In the genomic region with DNA sequence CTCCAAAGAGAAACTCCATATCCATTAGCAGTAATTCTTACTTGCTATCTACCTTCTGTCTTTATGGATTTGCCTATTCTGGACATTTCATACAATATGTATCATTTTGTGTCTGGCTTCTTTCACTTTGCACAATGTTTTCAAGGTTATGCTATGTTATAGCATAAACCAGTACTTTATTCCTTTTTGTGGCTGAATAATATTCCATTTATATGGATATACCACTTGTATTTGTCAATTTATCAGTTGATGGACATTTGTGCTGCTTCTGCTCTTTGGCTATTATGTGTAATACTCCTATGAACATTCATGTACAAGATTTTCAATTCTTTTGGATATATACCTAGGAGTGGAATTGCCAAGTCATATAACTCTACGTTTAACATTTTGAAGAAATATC, we compare ENCODE assay signal across 20 cellular contexts. TPM values are rescaled to one million over a fixed set of nuclear protein-coding genes. Genes with fewer than 3 reads are reported as not detected.
A peak's percentile ranks its signal among the peaks of the same experiment; 100 is the strongest.
DNase-seq lines count a peak whose midpoint lies in the region; ATAC-seq, FAIRE-seq and TF ChIP-seq lines count a peak whose summit lies in the region.
"Had no signal": no experiment of that assay in that cellular context is flagged by ENCODE, and none has a peak within 500 bp of the region (broad histone marks: within the 10 kb centered on the region; RNA-seq: fewer than 3 reads in every experiment).

No MANE protein-coding gene starts in this region.

- H3K14ac ChIP-seq in H1 (ENCODE audit: insufficient read length) = no peak overlapping the region

- DNase-seq in SK-N-SH = no peak
- no peak for DNase-seq in H1 (ENCODE audit: low read depth in 1 of 2, low spot score in 2 of 2)
- DNase-seq in ureter (ENCODE audit: low spot score) = no peak
- DNase-seq: AML-193; Caco-2; Calu3; CD4-positive, alpha-beta T cell; CD8-positive, alpha-beta T cell; DMS79 treated with DMSO at 0.1 percent for 48 hours; GF-D8 had no signal

- TF ChIP-seq RAD21 in SK-N-SH (IDR thresholded peaks at IDR 0.05; ENCODE audit: low read length) = no peak
- no peak for TF ChIP-seq RAD21 in H1 (IDR thresholded peaks at IDR 0.05 in 1 of 2, conservative IDR thresholded peaks at IDR 0.05 in 1 of 2; ENCODE audit: low read depth in 2 of 2, low read length in 2 of 2)

- H2BK120ac ChIP-seq in H1 (replicated peaks; ENCODE audit: low read depth, low read length) = no peak overlapping the region

- H3K27ac ChIP-seq in SK-N-SH (ENCODE audit: low read depth in 2 of 2, low read length in 1 of 2) = no peak overlapping the region
- no peak overlapping the region for H3K27ac ChIP-seq in HEK293 (ENCODE audit: extremely low read depth, low read depth, low read length)
- H3K27ac ChIP-seq in H1 (ENCODE audit: low read depth, low read length) = no peak overlapping the region
- H3K27ac ChIP-seq: 22Rv1; A549; BLaER1 treated with 17β-estradiol and CSF1 and Interleukin-3, amounts not matched to agents 10 nM and 100 nM; C4-2B had no signal

- H3K4me2 ChIP-seq in SK-N-SH = no peak overlapping the region
- H3K4me2 ChIP-seq in H1 (ENCODE audit: insufficient read depth in 1 of 2, low read depth in 2 of 2, low read length in 2 of 2) = no peak overlapping the region
- H3K4me2 ChIP-seq: A549; BLaER1 treated with 17β-estradiol and CSF1 and Interleukin-3, amounts not matched to agents 10 nM and 100 nM had no signal

- H3K4me1 ChIP-seq in SK-N-SH (ENCODE audit: control insufficient read depth in 1 of 2, insufficient read depth in 2 of 2, low read depth in 1 of 2, low read length in 1 of 2) (peaks cover 0 to 3% of the 10 kb centered on the region in 2 experiments; a peak in 1 of 4 replicates), HEK293 (ENCODE audit: control insufficient read depth, insufficient read depth, low read length) (peaks cover 4% of the 10 kb centered on the region; the same call in 1 of the 2 replicates), H1 (replicated peaks in 1 of 4; ENCODE audit: control insufficient read depth in 3 of 4, insufficient read depth in 4 of 4, low read length in 3 of 4) (no peaks in the 10 kb centered on the region)

- FAIRE-seq in H1 (lab: Jason Lieb, UNC) = no peak
- FAIRE-seq: A549, D721Med, G401.6, GM12891, GM19239 had no signal

- no peak overlapping the region for H2BK20ac ChIP-seq in H1 (ENCODE audit: low read length)

- peaks cover 5% of the 10 kb centered on the region; the same call in 1 of the 2 replicates for H3K9me3 ChIP-seq in SK-N-SH
- H3K9me3 ChIP-seq in HEK293 (ENCODE audit: control insufficient read depth, insufficient read depth, low read depth, low read length) = no peaks in the 10 kb centered on the region
- peaks cover 0 to 9% of the 10 kb centered on the region in 2 experiments; a peak in 1 of 4 replicates for H3K9me3 ChIP-seq in H1 (ENCODE audit: insufficient read depth in 2 of 2, low read depth in 1 of 2, low read length in 1 of 2)
- H3K9me3 ChIP-seq: A549, Caco-2 had no signal

- H3K23me2 ChIP-seq in H1 (ENCODE audit: low read depth, low read length) = no peaks in the 10 kb centered on the region

- H3K56ac ChIP-seq in H1 (replicated peaks; ENCODE audit: insufficient read length, low read depth, low read length) = no peak overlapping the region

- TF ChIP-seq CTCF in SK-N-SH (IDR thresholded peaks at IDR 0.05) (no peak), HEK293 (tag by site-specific recombination; IDR thresholded peaks at IDR 0.05) (no peak), H1 (IDR thresholded peaks at IDR 0.05; ENCODE audit: control extremely low read depth in 1 of 3, insufficient read depth in 1 of 3, low read depth in 1 of 3, low read length in 3 of 3) (no peak)

- H4K20me1 ChIP-seq in SK-N-SH (ENCODE audit: insufficient read depth) (no peaks in the 10 kb centered on the region), H1 (replicated peaks in 1 of 2; ENCODE audit: control insufficient read depth in 1 of 2, insufficient read depth in 2 of 2, low read length in 2 of 2) (no peaks in the 10 kb centered on the region)
- H4K20me1 ChIP-seq: BLaER1 treated with 17β-estradiol and CSF1 and Interleukin-3, amounts not matched to agents 10 nM and 100 nM had no signal

- no peak overlapping the region for H2AFZ ChIP-seq in SK-N-SH (ENCODE audit: low read depth)
- no peak overlapping the region for H2AFZ ChIP-seq in H1 (ENCODE audit: low read length)

- TF ChIP-seq POLR2A in H1 (IDR thresholded peaks at IDR 0.05; ENCODE audit: control extremely low read depth in 1 of 2, low read depth in 2 of 2, low read length in 2 of 2) = no peak

- H3K27me3 ChIP-seq in SK-N-SH (ENCODE audit: insufficient read depth) = no peaks in the 10 kb centered on the region
- H3K27me3 ChIP-seq in H1 (replicated peaks in 1 of 4; ENCODE audit: control insufficient read depth in 3 of 4, extremely low read depth in 1 of 4, insufficient read depth in 3 of 4, low read length in 3 of 4) = no peaks in the 10 kb centered on the region
- H3K27me3 ChIP-seq: BLaER1 treated with 17β-estradiol and CSF1 and Interleukin-3, amounts not matched to agents 10 nM and 100 nM had no signal

- no peak overlapping the region for H4K8ac ChIP-seq in H1 (ENCODE audit: extremely low read depth, insufficient read depth, low read length)

- H3F3A ChIP-seq in SK-N-SH (replicated peaks; ENCODE audit: insufficient read depth) = peaks cover 17% of the 10 kb centered on the region

- H3K9ac ChIP-seq in SK-N-SH = no peak overlapping the region
- no peak overlapping the region for H3K9ac ChIP-seq in H1 (replicated peaks in 1 of 4; ENCODE audit: extremely low read depth in 1 of 4, low read depth in 3 of 4, low read length in 3 of 4)
- H3K9ac ChIP-seq: BLaER1 treated with 17β-estradiol and CSF1 and Interleukin-3, amounts not matched to agents 10 nM and 100 nM had no signal

- H3K23ac ChIP-seq in H1 (ENCODE audit: insufficient read length) = no peak overlapping the region

- H4K5ac ChIP-seq in H1 (ENCODE audit: insufficient read length, low read depth, low read length) = no peak overlapping the region

- H3K9me2 ChIP-seq in SK-N-SH = no peaks in the 10 kb centered on the region

- no peak overlapping the region for H2BK5ac ChIP-seq in H1 (ENCODE audit: low read depth, low read length)

- no peaks in the 10 kb centered on the region for H3K79me1 ChIP-seq in H1 (ENCODE audit: low read depth, low read length)

- H3K4me3 ChIP-seq in SK-N-SH (ENCODE audit: low read depth in 2 of 2, low read length in 1 of 2) (no peak overlapping the region), HEK293 (ENCODE audit: low read depth, low read length) (no peak overlapping the region), H1 (ENCODE audit: extremely low read depth in 1 of 4, insufficient read depth in 2 of 4, low read depth in 3 of 4, low read length in 4 of 4) (no peak overlapping the region)
- H3K4me3 ChIP-seq: A549; BLaER1 treated with 17β-estradiol and CSF1 and Interleukin-3, amounts not matched to agents 10 nM and 100 nM had no signal

- H3K79me2 ChIP-seq in SK-N-SH (ENCODE audit: insufficient read depth) (no peaks in the 10 kb centered on the region), H1 (ENCODE audit: control insufficient read depth in 1 of 2, insufficient read depth in 2 of 2, low read length in 2 of 2) (no peaks in the 10 kb centered on the region)

- H3K18ac ChIP-seq in H1 (ENCODE audit: extremely low read depth, low read length) = no peak overlapping the region

- no peaks in the 10 kb centered on the region for H3K36me3 ChIP-seq in SK-N-SH (replicated peaks in 1 of 2; ENCODE audit: control insufficient read depth in 1 of 2, insufficient read depth in 2 of 2, low read length in 1 of 2)
- no peaks in the 10 kb centered on the region for H3K36me3 ChIP-seq in HEK293 (ENCODE audit: control insufficient read depth in 2 of 2, insufficient read depth in 1 of 2, low read length in 2 of 2)
- no peaks in the 10 kb centered on the region for H3K36me3 ChIP-seq in H1 (ENCODE audit: control insufficient read depth in 2 of 4, insufficient read depth in 4 of 4, low read length in 3 of 4)
- H3K36me3 ChIP-seq: BLaER1 treated with 17β-estradiol and CSF1 and Interleukin-3, amounts not matched to agents 10 nM and 100 nM had no signal

- no peak overlapping the region for H2BK15ac ChIP-seq in H1 (ENCODE audit: low read length)

- POLR2A ChIA-PET in SK-N-SH (lab: Yijun Ruan, JAX) (no interaction called here), HEK293 (lab: Yijun Ruan, JAX) (no interaction called here), H1 (lab: Charles Lee; ENCODE audit: partially characterized antibody) (no interaction called here)

- CTCF ChIA-PET in SK-N-SH (lab: Yijun Ruan, JAX) = no interaction called here
- CTCF ChIA-PET in HEK293 (lab: Yijun Ruan, JAX) = no interaction called here
- CTCF ChIA-PET in H1 (lab: Charles Lee; ENCODE audit: partially characterized antibody) = no interaction called here

- no peak overlapping the region for H2BK12ac ChIP-seq in H1 (ENCODE audit: low read depth, low read length)

- no peak overlapping the region for H4K91ac ChIP-seq in H1 (replicated peaks; ENCODE audit: insufficient read length, low read length)

- no peak for ATAC-seq in SK-N-SH treated with all-trans-retinoic acid at 6 μM for 48 hours
- ATAC-seq: A549; CD8-positive, alpha-beta T cell had no signal

- no peak overlapping the region for H3K4ac ChIP-seq in H1 (replicated peaks; ENCODE audit: insufficient read length, low read depth, low read length)

- no peak for TF ChIP-seq EP300 in SK-N-SH (IDR thresholded peaks at IDR 0.05; ENCODE audit: borderline replicate concordance in 1 of 2, low read depth in 1 of 2, low read length in 1 of 2)
- no peak for TF ChIP-seq EP300 in H1 (IDR thresholded peaks at IDR 0.05; ENCODE audit: borderline replicate concordance in 1 of 2, low read depth in 2 of 2, low read length in 2 of 2)

- WGBS in SK-N-SH (ENCODE audit: low lambda C conversion rate) = 53% methylated on average over 1 of the region's 1 CpG
- WGBS in H1 (ENCODE audit: extremely low coverage in 1 of 2, insufficient coverage in 1 of 2, insufficient read length in 1 of 2, insufficient replicate concordance in 2 of 2, low coverage in 1 of 2, low lambda C conversion rate in 2 of 2, missing lambda C conversion rate in 1 of 2), 2 experiments = 100% methylated on average over 1 of the region's 1 CpG; no CpG with 5 or more reads in 1 of the 2 experiments

- no peak overlapping the region for H2AK5ac ChIP-seq in H1 (ENCODE audit: low read depth, low read length)

TF ChIP-seq in H1, 55 proteins besides CTCF, POLR2A, EP300 and RAD21 (continues in another document):
- 0 out of 2 replicates have a peak, but pooled peaks have one; percentile 35 for TF ChIP-seq KDM1A (IDR thresholded peaks at IDR 0.05; ENCODE audit: borderline replicate concordance, low read length)

RNA-seq across cellular contexts. Expression of a gene that starts 18.9 kb away (rescaled TPM):
- polyA plus RNA-seq in SK-N-SH (2012; rRNA removed) (1.7 and 2.1 TPM in 2 replicates), H1 (2011; rRNA removed) (1.2 and 1.5 TPM in 2 replicates)
- 2.0 and 2.1 TPM in 2 replicates for polyA plus RNA-seq in SK-N-SH (2012; cell fraction: cytosol; rRNA removed)
- 0.61 and 1.3 TPM in 2 replicates for polyA plus RNA-seq in SK-N-SH (2012; cell fraction: nucleus; rRNA removed)
- 5.0 and 5.4 TPM in 2 replicates for total RNA-seq in H1 (2021; fragmentation: NEBNext Ultra II Directional; extraction: Animal tissue kit (Norgen Biotek cat#: 25700))
- polyA plus RNA-seq in H1 (2011; cell fraction: cytosol; rRNA removed) = 1.1 TPM
- polyA plus RNA-seq in H1 (2011; cell fraction: nucleus; rRNA removed) = 1.1 TPM
- 1.7 to 2.2 TPM (median 2.0 TPM) in 4 replicates for polyA plus RNA-seq in H1 (2012, experiment 1 of 2)
- polyA plus RNA-seq in H1 (2012, experiment 2 of 2) = 1.4 TPM
- polyA plus RNA-seq in H1 (2013, experiment 1 of 2) = 4.5 TPM
- polyA plus RNA-seq in H1 (2013, experiment 2 of 2) = 4.5 TPM
- 1.2 and 2.1 TPM in 2 replicates for polyA minus RNA-seq in H1 (2011; rRNA and poly(A)+ RNA removed)
- 2.7 TPM for polyA minus RNA-seq in H1 (2011; cell fraction: cytosol; rRNA and poly(A)+ RNA removed)
- 1.1 TPM for polyA minus RNA-seq in H1 (2011; cell fraction: nucleus; rRNA and poly(A)+ RNA removed)
- 1.1 TPM for total RNA-seq in ureter
